Comparison of ENCODE assay signal across 11 cellular contexts in genomic region chr19:13130886-13131490, GRCh38. TPM values are rescaled to one million over a fixed set of nuclear protein-coding genes. Genes with fewer than 3 reads are reported as not detected.
A peak's percentile ranks its signal among the peaks of the same experiment; 100 is the strongest.
DNase-seq lines count a peak whose midpoint lies in the region; ATAC-seq and TF ChIP-seq lines count a peak whose summit lies in the region.
"Had no signal": no experiment of that assay in that cellular context is flagged by ENCODE, and none has a peak within 500 bp of the region (broad histone marks: within the 10 kb centered on the region; RNA-seq: fewer than 3 reads in every experiment).

No MANE protein-coding gene starts in this region.

- no peaks in the 10 kb centered on the region for H3K4me1 ChIP-seq in mucosa of descending colon (ENCODE audit: low read depth)
- H3K4me1 ChIP-seq: HAP-1 had no signal

- intact Hi-C loops in activated CD8-positive, alpha-beta T cell treated with anti-CD3 and anti-CD28 coated beads for 36 hours (cut with micrococcal nuclease), result no loop called here
- intact Hi-C loops in mucosa of descending colon (cut with DNase I, micrococcal nuclease), result no loop called here

- no peak for TF ChIP-seq CTCF in activated CD8-positive, alpha-beta T cell treated with anti-CD3 and anti-CD28 coated beads for 36 hours (IDR thresholded peaks at IDR 0.05)
- TF ChIP-seq CTCF in mucosa of descending colon (IDR thresholded peaks at IDR 0.05), result no peak

- peak overlapping the region; percentile 82 for H3K27ac Mint-ChIP-seq in activated CD8-positive, alpha-beta T cell treated with anti-CD3 and anti-CD28 coated beads for 36 hours
- no peak overlapping the region for H3K27ac Mint-ChIP-seq in activated CD8-positive, alpha-beta T cell treated with anti-CD3 and anti-CD28 coated beads, Interleukin-2, amount 10 ng/mL, durations not matched to agents 7 days and 5 days

- peaks cover 41% of the 10 kb centered on the region for H3K4me1 Mint-ChIP-seq in activated CD8-positive, alpha-beta T cell treated with anti-CD3 and anti-CD28 coated beads for 36 hours (ENCODE audit: low read depth)
- H3K4me1 Mint-ChIP-seq in activated CD8-positive, alpha-beta T cell treated with anti-CD3 and anti-CD28 coated beads, Interleukin-2, amount 10 ng/mL, durations not matched to agents 7 days and 5 days (ENCODE audit: low read depth), result peaks cover 34% of the 10 kb centered on the region

- H3K36me3 ChIP-seq in mucosa of descending colon (ENCODE audit: low read depth), result no peaks in the 10 kb centered on the region

- H3K9me3 ChIP-seq in mucosa of descending colon, result no peaks in the 10 kb centered on the region
- H3K9me3 ChIP-seq: A549, HAP-1 had no signal

- no peaks in the 10 kb centered on the region for H3K27me3 Mint-ChIP-seq in activated CD8-positive, alpha-beta T cell treated with anti-CD3 and anti-CD28 coated beads for 36 hours
- no peaks in the 10 kb centered on the region for H3K27me3 Mint-ChIP-seq in activated CD8-positive, alpha-beta T cell treated with anti-CD3 and anti-CD28 coated beads, Interleukin-2, amount 10 ng/mL, durations not matched to agents 7 days and 5 days (ENCODE audit: low read depth)
- H3K27me3 Mint-ChIP-seq: naive B cell had no signal

- H3K4me3 ChIP-seq in mucosa of descending colon, result no peak overlapping the region
- H3K4me3 ChIP-seq: A549, HAP-1 had no signal

- no peak for ATAC-seq in activated CD8-positive, alpha-beta T cell treated with anti-CD3 and anti-CD28 coated beads for 36 hours
- no peak for ATAC-seq in activated CD8-positive, alpha-beta T cell treated with anti-CD3 and anti-CD28 coated beads, Interleukin-2, amount 10 ng/mL, durations not matched to agents 7 days and 5 days
- peak; percentile 51 for ATAC-seq in mucosa of descending colon
- ATAC-seq: A549, Right ventricle myocardium inferior had no signal

- POLR2A ChIA-PET in activated CD8-positive, alpha-beta T cell treated with anti-CD3 and anti-CD28 coated beads for 36 hours (lab: Charles Lee), result interaction anchor here (6.6 kb wide), 1 partner anchor 12 kb away, joined by 63 read pairs; the partner anchor contains the start of genes NACC1 and TRMT1
- POLR2A ChIA-PET in activated CD8-positive, alpha-beta T cell treated with anti-CD3 and anti-CD28 coated beads, Interleukin-2, amount 10 ng/mL, durations not matched to agents 7 days and 5 days (lab: Charles Lee), result interaction anchor here (0.5 to 1.8 kb wide), 4 partner anchors 11 to 19 kb away, joined by 3 to 7 read pairs (median 4); partner anchors contain the start of genes IER2, NACC1 and STX10

- H3K4me3 Mint-ChIP-seq in activated CD8-positive, alpha-beta T cell treated with anti-CD3 and anti-CD28 coated beads for 36 hours, result no peak overlapping the region
- no peak overlapping the region for H3K4me3 Mint-ChIP-seq in activated CD8-positive, alpha-beta T cell treated with anti-CD3 and anti-CD28 coated beads, Interleukin-2, amount 10 ng/mL, durations not matched to agents 7 days and 5 days
- H3K4me3 Mint-ChIP-seq: naive B cell had no signal

- peaks cover 19% of the 10 kb centered on the region for H3K36me3 Mint-ChIP-seq in activated CD8-positive, alpha-beta T cell treated with anti-CD3 and anti-CD28 coated beads for 36 hours (ENCODE audit: low read depth)
- H3K36me3 Mint-ChIP-seq in activated CD8-positive, alpha-beta T cell treated with anti-CD3 and anti-CD28 coated beads, Interleukin-2, amount 10 ng/mL, durations not matched to agents 7 days and 5 days (ENCODE audit: low read depth), result peaks cover 15% of the 10 kb centered on the region
- H3K36me3 Mint-ChIP-seq: naive B cell had no signal

- CTCF ChIA-PET in activated CD8-positive, alpha-beta T cell treated with anti-CD3 and anti-CD28 coated beads for 36 hours (lab: Charles Lee), result interaction anchor here (2.2 kb wide), 1 partner anchor 165 kb away, joined by 8 read pairs; no protein-coding TSS in a partner anchor
- CTCF ChIA-PET in activated CD8-positive, alpha-beta T cell treated with anti-CD3 and anti-CD28 coated beads, Interleukin-2, amount 10 ng/mL, durations not matched to agents 7 days and 5 days (lab: Charles Lee), result interaction anchor here (2.4 kb wide), 1 partner anchor 19 kb away, joined by 11 read pairs; the partner anchor contains the start of genes IER2 and STX10

- H3K9me3 Mint-ChIP-seq in activated CD8-positive, alpha-beta T cell treated with anti-CD3 and anti-CD28 coated beads for 36 hours, result no peaks in the 10 kb centered on the region
- no peaks in the 10 kb centered on the region for H3K9me3 Mint-ChIP-seq in activated CD8-positive, alpha-beta T cell treated with anti-CD3 and anti-CD28 coated beads, Interleukin-2, amount 10 ng/mL, durations not matched to agents 7 days and 5 days (ENCODE audit: insufficient read depth)
- H3K9me3 Mint-ChIP-seq: naive B cell had no signal

- no peak for DNase-seq in activated CD8-positive, alpha-beta T cell treated with anti-CD3 and anti-CD28 coated beads for 36 hours
- DNase-seq in activated CD8-positive, alpha-beta T cell treated with anti-CD3 and anti-CD28 coated beads, Interleukin-2, amount 10 ng/mL, durations not matched to agents 7 days and 5 days, result no peak
- no peak for DNase-seq in mucosa of descending colon
- no peak for DNase-seq in stimulated activated naive CD4-positive, alpha-beta T cell (lab: John Stamatoyannopoulos, UW)
- DNase-seq: activated effector memory CD4-positive, alpha-beta T cell treated with Interleukin-2 at 50 U/mL for 16 hours; naive B cell; NCI-H1436; NCI-H526 treated with DMSO at 0.1 percent for 48 hours had no signal

RNA-seq across cellular contexts. Expression of gene NACC1, which starts 12.9 kb away (rescaled TPM):
- total RNA-seq in activated CD8-positive, alpha-beta T cell treated with anti-CD3 and anti-CD28 coated beads for 36 hours, result 10 to 100 TPM; 73.8 to 87.5 TPM
- total RNA-seq in activated CD8-positive, alpha-beta T cell treated with anti-CD3 and anti-CD28 coated beads, Interleukin-2, amount 10 ng/mL, durations not matched to agents 7 days and 5 days, result 10 to 100 TPM; 74.6 to 84.8 TPM
- 10 to 100 TPM; 42.2 to 58.9 (median 54.1) TPM for total RNA-seq in mucosa of descending colon

RNA-seq across cellular contexts. Expression of gene TRMT1, which starts 14.4 kb away (rescaled TPM):
- 10 to 100 TPM; 85.0 to 95.7 TPM for total RNA-seq in activated CD8-positive, alpha-beta T cell treated with anti-CD3 and anti-CD28 coated beads for 36 hours
- total RNA-seq in activated CD8-positive, alpha-beta T cell treated with anti-CD3 and anti-CD28 coated beads, Interleukin-2, amount 10 ng/mL, durations not matched to agents 7 days and 5 days, result 10 to 100 TPM; 59.8 to 60.3 TPM
- 10 to 100 TPM; 26.6 to 37.9 (median 30.0) TPM for total RNA-seq in mucosa of descending colon

RNA-seq across cellular contexts. Expression of gene STX10, which starts 19.2 kb away (rescaled TPM):
- total RNA-seq in activated CD8-positive, alpha-beta T cell treated with anti-CD3 and anti-CD28 coated beads for 36 hours, result 10 to 100 TPM; 66.8 to 72.4 TPM
- total RNA-seq in activated CD8-positive, alpha-beta T cell treated with anti-CD3 and anti-CD28 coated beads, Interleukin-2, amount 10 ng/mL, durations not matched to agents 7 days and 5 days, result 10 to 100 TPM; 68.4 to 69.2 TPM
- 10 to 100 TPM; 48.2 to 59.7 (median 49.3) TPM for total RNA-seq in mucosa of descending colon

RNA-seq across cellular contexts. Expression of gene IER2, which starts 19.2 kb away (rescaled TPM):
- 100 to 1,000 TPM; 120 to 122 TPM for total RNA-seq in activated CD8-positive, alpha-beta T cell treated with anti-CD3 and anti-CD28 coated beads for 36 hours
- 100 to 1,000 TPM; 203 to 210 TPM for total RNA-seq in activated CD8-positive, alpha-beta T cell treated with anti-CD3 and anti-CD28 coated beads, Interleukin-2, amount 10 ng/mL, durations not matched to agents 7 days and 5 days
- 100 to 1,000 TPM; 101 to 117 (median 112) TPM for total RNA-seq in mucosa of descending colon

RNA-seq across cellular contexts. Expression of gene LYL1, which starts 28.3 kb away (rescaled TPM):
- 1 to 10 TPM; 3.9 to 4.8 TPM for total RNA-seq in activated CD8-positive, alpha-beta T cell treated with anti-CD3 and anti-CD28 coated beads for 36 hours
- 1 to 10 TPM; 3.3 to 3.8 TPM for total RNA-seq in activated CD8-positive, alpha-beta T cell treated with anti-CD3 and anti-CD28 coated beads, Interleukin-2, amount 10 ng/mL, durations not matched to agents 7 days and 5 days
- 1 to 10 TPM; 1.7 to 7.6 (median 4.7) TPM for total RNA-seq in mucosa of descending colon
